In the genomic region with DNA sequence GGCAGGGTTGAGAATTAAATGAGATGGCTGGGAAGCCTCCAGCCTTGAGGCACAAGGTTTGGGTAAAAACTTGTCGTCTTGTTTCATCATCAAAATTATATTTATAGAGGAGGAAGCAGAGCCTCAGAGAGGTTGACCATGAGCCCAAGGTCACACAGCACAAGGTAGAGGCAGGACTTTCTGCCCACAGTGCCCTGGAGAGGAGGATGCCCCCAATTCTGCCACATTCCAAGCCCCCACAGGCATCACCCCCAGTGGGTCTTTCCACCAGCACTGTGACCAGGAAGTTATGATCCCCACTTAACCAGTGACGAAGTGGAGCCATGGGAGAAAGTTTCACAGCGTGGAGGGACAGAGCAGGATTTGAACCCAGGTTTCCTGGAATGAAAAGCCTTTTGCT, we compare ENCODE assay signal across 30 cellular contexts.
"Had no signal": no experiment of that assay in that cellular context is flagged by ENCODE, and none has a peak within 500 bp of the region (broad histone marks: within the 10 kb centered on the region; RNA-seq: fewer than 3 reads in every experiment).

No MANE protein-coding gene starts in this region.

- H3K4me1 ChIP-seq: ascending aorta, body of pancreas had no signal

- H3K27me3 Mint-ChIP-seq: activated CD8-positive, alpha-beta T cell treated with anti-CD3 and anti-CD28 coated beads for 36 hours had no signal

- H3K4me1 Mint-ChIP-seq: activated B cell treated with CpG ODN at 0.5 μM for 24 hours; activated CD4-positive, alpha-beta T cell treated with anti-CD3 and anti-CD28 coated beads, Interleukin-2, amount 10 ng/mL, durations not matched to agents 24 days and 14 days; activated naive CD4-positive, alpha-beta T cell treated with anti-CD3 and anti-CD28 coated beads, Interleukin-2, amount 50 U/mL, for 24 hours; central memory CD8-positive, alpha-beta T cell; T-cell had no signal

- H3K9me3 Mint-ChIP-seq: activated B cell treated with CpG ODN at 0.5 μM for 24 hours; activated CD4-positive, alpha-beta T cell treated with anti-CD3 and anti-CD28 coated beads, Interleukin-2, amount 10 ng/mL, durations not matched to agents 24 days and 14 days; activated CD8-positive, alpha-beta T cell treated with anti-CD3 and anti-CD28 coated beads for 36 hours; activated naive CD4-positive, alpha-beta T cell treated with anti-CD3 and anti-CD28 coated beads, Interleukin-2, amount 50 U/mL, for 24 hours; activated T-cell treated with anti-CD3 and anti-CD28 coated beads, Interleukin-2, amount 50 U/mL, for 24 hours; activated T-helper 1 cell treated with anti-CD3 and anti-CD28 coated beads, Interleukin-12 subunit alpha, Interleukin-12 subunit beta, Interleukin-2, Interleukin-4 antibody, amounts not matched to agents 30 ng/mL and 10 ng/mL and 1 ng/mL, durations not matched to agents 14 hours and 24 hours and 36 hours; central memory CD8-positive, alpha-beta T cell; T-cell had no signal

- H3K27ac ChIP-seq: ascending aorta, body of pancreas, SK-N-MC had no signal

- H3K27ac Mint-ChIP-seq: activated B cell treated with CpG ODN at 0.5 μM for 24 hours; activated CD4-positive, alpha-beta T cell treated with anti-CD3 and anti-CD28 coated beads, Interleukin-2, amount 10 ng/mL, durations not matched to agents 24 days and 14 days; activated CD8-positive, alpha-beta T cell treated with anti-CD3 and anti-CD28 coated beads for 36 hours; activated naive CD4-positive, alpha-beta T cell treated with anti-CD3 and anti-CD28 coated beads, Interleukin-2, amount 50 U/mL, for 24 hours; activated T-cell treated with anti-CD3 and anti-CD28 coated beads, Interleukin-2, amount 50 U/mL, for 24 hours; activated T-helper 1 cell treated with anti-CD3 and anti-CD28 coated beads, Interleukin-12 subunit alpha, Interleukin-12 subunit beta, Interleukin-2, Interleukin-4 antibody, amounts not matched to agents 30 ng/mL and 10 ng/mL and 1 ng/mL, durations not matched to agents 14 hours and 24 hours and 36 hours; T-cell had no signal

- H3K4me3 Mint-ChIP-seq: activated B cell treated with CpG ODN at 0.5 μM for 24 hours; activated CD4-positive, alpha-beta T cell treated with anti-CD3 and anti-CD28 coated beads, Interleukin-2, amount 10 ng/mL, durations not matched to agents 24 days and 14 days; activated CD8-positive, alpha-beta T cell treated with anti-CD3 and anti-CD28 coated beads for 36 hours; activated naive CD4-positive, alpha-beta T cell treated with anti-CD3 and anti-CD28 coated beads, Interleukin-2, amount 50 U/mL, for 24 hours; activated T-cell treated with anti-CD3 and anti-CD28 coated beads, Interleukin-2, amount 50 U/mL, for 24 hours; activated T-helper 1 cell treated with anti-CD3 and anti-CD28 coated beads, Interleukin-12 subunit alpha, Interleukin-12 subunit beta, Interleukin-2, Interleukin-4 antibody, amounts not matched to agents 30 ng/mL and 10 ng/mL and 1 ng/mL, durations not matched to agents 14 hours and 24 hours and 36 hours; central memory CD8-positive, alpha-beta T cell; T-cell had no signal

- H3K36me3 Mint-ChIP-seq: activated naive CD4-positive, alpha-beta T cell treated with anti-CD3 and anti-CD28 coated beads, Interleukin-2, amount 50 U/mL, for 24 hours; T-cell had no signal

- H3K36me3 ChIP-seq: ascending aorta had no signal

- H3K4me3 ChIP-seq: ascending aorta, body of pancreas, SK-N-MC had no signal

- DNase-seq: activated B cell treated with CpG ODN at 0.5 μM for 24 hours; activated CD4-positive, alpha-beta T cell treated with anti-CD3 and anti-CD28 coated beads for 1 hour; activated CD4-positive, alpha-beta T cell treated with anti-CD3 and anti-CD28 coated beads, Interleukin-2, amount 10 ng/mL, durations not matched to agents 24 days and 14 days; activated CD8-positive, alpha-beta T cell treated with anti-CD3 and anti-CD28 coated beads for 36 hours; activated effector memory CD4-positive, alpha-beta T cell treated with Interleukin-2 at 50 U/mL for 16 hours; activated naive CD4-positive, alpha-beta T cell; activated T-cell treated with anti-CD3 and anti-CD28 coated beads, Interleukin-2, amount 50 U/mL, for 24 hours; amniotic stem cell; body of pancreas; Karpas-422; MM.1S; NCI-H1105; NCI-H1436; NCI-H1694 treated with DMSO at 0.1 percent for 48 hours; NCI-H2029 treated with DMSO at 0.1 percent for 48 hours; NCI-H345; NCI-H510A; NCI-H526 treated with DMSO at 0.1 percent for 48 hours; NK-92 treated with Interleukin-12 subunit alpha and Interleukin-12 subunit beta, amount 100 ng/mL, for 24 hours; OCI-M1; RPMI8226; T-cell; T-helper 2 cell; T1000 had no signal

- ATAC-seq: activated CD8-positive, alpha-beta T cell treated with anti-CD3 and anti-CD28 coated beads for 36 hours; body of pancreas; Right ventricle myocardium inferior; T-cell had no signal

- H3K9me3 ChIP-seq: ascending aorta, body of pancreas had no signal

- H3K27me3 ChIP-seq: ascending aorta, body of pancreas had no signal
